Comparison of ENCODE assay signal across 7 cellular contexts in genomic region chr14:99575043-99576023, GRCh38. TPM values are rescaled to one million over a fixed set of nuclear protein-coding genes. Genes with fewer than 3 reads are reported as not detected.
DNase-seq lines count a peak whose midpoint lies in the region; ATAC-seq and TF ChIP-seq lines count a peak whose summit lies in the region.

No MANE protein-coding gene starts in this region.

- peak; percentile 30 for ATAC-seq in left ventricle myocardium superior
- ATAC-seq in HG02588 (IDR thresholded peaks at IDR 0.05; ENCODE audit: unreplicated experiment) = no peak
- ATAC-seq in GM18505 (IDR thresholded peaks at IDR 0.05; ENCODE audit: unreplicated experiment) = no peak

- no peak for TF ChIP-seq EP300 in stomach (IDR thresholded peaks at IDR 0.05)

- DNase-seq in HEK293T (ENCODE audit: extremely low spot score) (peak; percentile 24), RWPE1 (ENCODE audit: low spot score) (peak; percentile 71), left ventricle myocardium superior (peak; percentile 59), stomach (peak; percentile 90), NCI-H1930 (lab: John Stamatoyannopoulos, UW) (no peak)

- H3K4me3 ChIP-seq in stomach = no peak overlapping the region

- peaks cover 98 to 100% (median 98%) of the 10 kb centered on the region in 4 donors for H3K4me1 ChIP-seq in stomach

- POLR2A ChIA-PET in HEK293T (lab: Yijun Ruan, JAX) = no interaction called here
- POLR2A ChIA-PET in RWPE1 (lab: Yijun Ruan, JAX; ENCODE audit: low non-redundant PET) = interaction anchor here (0.5 kb wide), 1 partner anchor 29 kb away, joined by 5 read pairs; the partner anchor contains the start of gene CCDC85C

- WGBS in stomach, 5 donors = 47 to 80% (median 59%) methylated on average over 10 to 22 of the region's 22 CpGs

- CTCF ChIA-PET in HEK293T (lab: Yijun Ruan, JAX) (interaction anchor here (0.5 to 1.5 kb wide), 6 partner anchors 29 to 53 kb away, joined by 3 to 7 read pairs (median 3); no protein-coding TSS in a partner anchor), RWPE1 (lab: Yijun Ruan, JAX) (interaction anchor here (0.7 to 1.5 kb wide), 10 partner anchors 13 to 102 kb away, joined by 3 to 7 read pairs (median 4); partner anchors contain the start of gene SETD3)

- no peaks in the 10 kb centered on the region for H3K9me3 ChIP-seq in stomach

- peak overlapping the region; percentile 95 for H3K27ac ChIP-seq in RWPE1
- H3K27ac ChIP-seq in stomach = peak overlapping the region; percentile 71 to 91 (median 83)

- TF ChIP-seq POLR2A in stomach (IDR thresholded peaks at IDR 0.05) (no peak), GM18505 (IDR thresholded peaks at IDR 0.05; ENCODE audit: borderline replicate concordance, extremely low read depth, insufficient read depth, insufficient read length) (no peak)

- H3K36me3 ChIP-seq in stomach = no peaks in the 10 kb centered on the region

- H3K27me3 ChIP-seq in stomach = no peaks in the 10 kb centered on the region

- TF ChIP-seq CTCF in RWPE1 (conservative IDR thresholded peaks at IDR 0.05; ENCODE audit: low read depth) (no peak; the same call in 1 of the 2 replicates), stomach (IDR thresholded peaks at IDR 0.05) (no peak)

- intact Hi-C loops in left ventricle myocardium superior (cut with micrococcal nuclease) (no loop called here), stomach (cut with DNase I; ENCODE audit: low total_unique reads) (no loop called here)

TF ChIP-seq in HEK293T, 16 proteins besides CTCF, POLR2A, EP300 and RAD21:
- TF ChIP-seq TARDBP (IDR thresholded peaks at IDR 0.05) (no peak), FOXK2 (IDR thresholded peaks at IDR 0.05) (no peak), LEF1 (IDR thresholded peaks at IDR 0.05; ENCODE audit: borderline replicate concordance) (no peak), PKNOX1 (IDR thresholded peaks at IDR 0.05) (no peak), ZNF384 (IDR thresholded peaks at IDR 0.05) (no peak), L3MBTL2 (conservative IDR thresholded peaks at IDR 0.05) (no peak), ARNT (IDR thresholded peaks at IDR 0.05) (no peak), SP1 (IDR thresholded peaks at IDR 0.05) (no peak), NFRKB (IDR thresholded peaks at IDR 0.05) (no peak)

RNA-seq across cellular contexts. Expression of gene CCDC85C, which starts 28.7 kb away (rescaled TPM):
- total RNA-seq in left ventricle myocardium superior (49.3 TPM), stomach (10 to 100 TPM; 10.5 to 28.6 (median 14.5) TPM)
- polyA plus RNA-seq in stomach = 10 to 100 TPM; 11.4 to 20.1 (median 17.3) TPM

Comparison
In these comparisons a context has a peak if more than half of its experiments do, and no peak if none do; other contexts are left out.
1. DNase-seq: peak in HEK293T (single experiment), RWPE1 (single experiment), left ventricle myocardium superior (single experiment) and stomach (single experiment); none in NCI-H1930 (0 of 2).